ENCODE assay signal across 19 cellular contexts in genomic region chr9:126756876-126757415, GRCh38. TPM values are rescaled to one million over a fixed set of nuclear protein-coding genes. Genes with fewer than 3 reads are reported as not detected.
DNase-seq lines count a peak whose midpoint lies in the region; ATAC-seq and TF ChIP-seq lines count a peak whose summit lies in the region.
"Had no signal": no experiment of that assay in that cellular context is flagged by ENCODE, and none has a peak within 500 bp of the region (broad histone marks: within the 10 kb centered on the region; RNA-seq: fewer than 3 reads in every experiment).

No MANE protein-coding gene starts in this region.

- peaks cover 8% of the 10 kb centered on the region; the same call in 1 of the 2 replicates for H3K4me1 ChIP-seq in HEK293 (ENCODE audit: control insufficient read depth, insufficient read depth, low read length)
- H3K4me1 ChIP-seq: colonic mucosa, psoas muscle had no signal

- peak; percentile 95 for DNase-seq in COR-L47 (lab: John Stamatoyannopoulos, UW)
- DNase-seq in NCI-H2081 treated with DMSO at 0.1 percent for 48 hours (lab: John Stamatoyannopoulos, UW), result peak; percentile 61
- DNase-seq in SHP77 (lab: John Stamatoyannopoulos, UW), result peak; percentile 49 to 75
- DNase-seq in activated T-cell treated with anti-CD3 and anti-CD28 coated beads for 4 hours, result no peak
- DNase-seq in activated CD4-positive, alpha-beta memory T cell treated with anti-CD3 and anti-CD28 coated beads for 36 hours, result no peak
- no peak for DNase-seq in GM13976 (ENCODE audit: low spot score)
- DNase-seq: activated CD4-positive, alpha-beta T cell treated with anti-CD3 and anti-CD28 coated beads, Interleukin-2, amount 50 U/mL, for 48 hours; activated T-cell treated with anti-CD3 and anti-CD28 coated beads, Interleukin-2, amount 50 U/mL, for 4 hours; colonic mucosa; kidney; mesendoderm; NCI-H510A; psoas muscle had no signal

- no peak overlapping the region for H3K4me3 ChIP-seq in HEK293 (ENCODE audit: low read depth, low read length)
- H3K4me3 ChIP-seq: colonic mucosa, hepatocyte, psoas muscle had no signal

- no peaks in the 10 kb centered on the region for H3K9me3 ChIP-seq in HEK293 (ENCODE audit: control insufficient read depth, insufficient read depth, low read depth, low read length)
- H3K9me3 ChIP-seq: colonic mucosa, psoas muscle had no signal

- H3K4me1 Mint-ChIP-seq in activated CD4-positive, alpha-beta memory T cell treated with anti-CD3 and anti-CD28 coated beads for 36 hours (ENCODE audit: low read depth), result no peaks in the 10 kb centered on the region
- H3K4me1 Mint-ChIP-seq: stimulated activated effector memory CD8-positive, alpha-beta T cell treated with anti-CD3 and anti-CD28 coated beads, Interleukin-12 subunit alpha, Interleukin-12 subunit beta, amount 100 ng/mL, for 72 hours had no signal

- H3K27me3 Mint-ChIP-seq in activated CD4-positive, alpha-beta memory T cell treated with anti-CD3 and anti-CD28 coated beads for 36 hours, result peaks cover 2% of the 10 kb centered on the region

- TF ChIP-seq CTCF in HEK293 (tag by site-specific recombination; IDR thresholded peaks at IDR 0.05) (no peak), GM13976 (IDR thresholded peaks at IDR 0.05; ENCODE audit: borderline replicate concordance, control extremely low read depth, extremely low read depth, insufficient read depth, missing control alignments) (no peak)

- in situ Hi-C loops in GM13976 (cut with MboI; ENCODE audit: low sequenced_read_pairs, unreplicated experiment), result no loop called here

- H3K36me3 Mint-ChIP-seq in activated CD4-positive, alpha-beta memory T cell treated with anti-CD3 and anti-CD28 coated beads for 36 hours, result no peaks in the 10 kb centered on the region
- H3K36me3 Mint-ChIP-seq: activated naive CD8-positive, alpha-beta T cell; stimulated activated effector memory CD8-positive, alpha-beta T cell treated with anti-CD3 and anti-CD28 coated beads, Interleukin-12 subunit alpha, Interleukin-12 subunit beta, amount 100 ng/mL, for 72 hours; type B pancreatic cell had no signal

- no peak overlapping the region for H3K27ac ChIP-seq in HEK293 (ENCODE audit: extremely low read depth, low read depth, low read length)
- H3K27ac ChIP-seq: colonic mucosa, hepatocyte, psoas muscle had no signal

- ATAC-seq in GM18517 (IDR thresholded peaks at IDR 0.05; ENCODE audit: unreplicated experiment), result no peak
- ATAC-seq: activated T-cell treated with anti-CD3 and anti-CD28 coated beads, Interleukin-2, amount 50 U/mL, for 4 hours; psoas muscle; stimulated activated effector memory CD8-positive, alpha-beta T cell treated with anti-CD3 and anti-CD28 coated beads, Interleukin-12 subunit alpha, Interleukin-12 subunit beta, amount 100 ng/mL, for 72 hours had no signal

- no peaks in the 10 kb centered on the region for H3K36me3 ChIP-seq in HEK293 (ENCODE audit: control insufficient read depth in 2 of 2, insufficient read depth in 1 of 2, low read length in 2 of 2)
- H3K36me3 ChIP-seq: colonic mucosa had no signal

- intact Hi-C loops in activated CD4-positive, alpha-beta memory T cell treated with anti-CD3 and anti-CD28 coated beads for 36 hours (cut with micrococcal nuclease), result no loop called here

- no peaks in the 10 kb centered on the region for H3K9me3 Mint-ChIP-seq in activated CD4-positive, alpha-beta memory T cell treated with anti-CD3 and anti-CD28 coated beads for 36 hours
- H3K9me3 Mint-ChIP-seq: activated T-cell treated with anti-CD3 and anti-CD28 coated beads, Interleukin-2, amount 50 U/mL, for 4 hours; stimulated activated effector memory CD8-positive, alpha-beta T cell treated with anti-CD3 and anti-CD28 coated beads, Interleukin-12 subunit alpha, Interleukin-12 subunit beta, amount 100 ng/mL, for 72 hours; type B pancreatic cell had no signal

- H3K27ac Mint-ChIP-seq in activated CD4-positive, alpha-beta memory T cell treated with anti-CD3 and anti-CD28 coated beads for 36 hours, result no peak overlapping the region
- H3K27ac Mint-ChIP-seq: activated naive CD8-positive, alpha-beta T cell; stimulated activated effector memory CD8-positive, alpha-beta T cell treated with anti-CD3 and anti-CD28 coated beads, Interleukin-12 subunit alpha, Interleukin-12 subunit beta, amount 100 ng/mL, for 72 hours; type B pancreatic cell had no signal

- H3K4me3 Mint-ChIP-seq in activated CD4-positive, alpha-beta memory T cell treated with anti-CD3 and anti-CD28 coated beads for 36 hours, result no peak overlapping the region
- H3K4me3 Mint-ChIP-seq: activated naive CD8-positive, alpha-beta T cell; activated T-cell treated with anti-CD3 and anti-CD28 coated beads, Interleukin-2, amount 50 U/mL, for 4 hours; stimulated activated effector memory CD8-positive, alpha-beta T cell treated with anti-CD3 and anti-CD28 coated beads, Interleukin-12 subunit alpha, Interleukin-12 subunit beta, amount 100 ng/mL, for 72 hours; type B pancreatic cell had no signal

- CTCF ChIA-PET in HEK293 (lab: Yijun Ruan, JAX), result interaction anchor here (0.5 to 1.4 kb wide), 2 partner anchors 54 to 139 kb away, joined by 5 to 6 read pairs; no protein-coding TSS in a partner anchor
- CTCF ChIA-PET in activated CD4-positive, alpha-beta memory T cell treated with anti-CD3 and anti-CD28 coated beads for 36 hours (lab: Charles Lee), result interaction anchor here (0.7 to 1.1 kb wide), 2 partner anchors 52 to 54 kb away, joined by 3 to 4 read pairs; no protein-coding TSS in a partner anchor

- POLR2A ChIA-PET in HEK293 (lab: Yijun Ruan, JAX), result interaction anchor here (0.9 kb wide), 1 partner anchor 143 kb away, joined by 3 read pairs; the partner anchor contains the start of gene LMX1B
- POLR2A ChIA-PET in activated CD4-positive, alpha-beta memory T cell treated with anti-CD3 and anti-CD28 coated beads for 36 hours (lab: Charles Lee), result no interaction called here

TF ChIP-seq in HEK293, 187 proteins besides CTCF, POLR2A, EP300 and RAD21:
- TF ChIP-seq ZSCAN4 (tag by site-specific recombination; IDR thresholded peaks at IDR 0.05) (no peak), ZNF791 (tag by site-specific recombination; IDR thresholded peaks at IDR 0.05) (no peak), SCRT2 (tag by site-specific recombination; IDR thresholded peaks at IDR 0.05) (no peak), SP7 (tag by site-specific recombination; IDR thresholded peaks at IDR 0.05) (no peak), ZNF629 (tag by site-specific recombination; IDR thresholded peaks at IDR 0.05) (0 out of 2 replicates have a peak, but pooled peaks have one; percentile 35), PRDM1 (tag by site-specific recombination; IDR thresholded peaks at IDR 0.05) (no peak), ZNF174 (tag by site-specific recombination; IDR thresholded peaks at IDR 0.05) (no peak), ZNF18 (tag by site-specific recombination; IDR thresholded peaks at IDR 0.05) (no peak), ZNF266 (tag by site-specific recombination; IDR thresholded peaks at IDR 0.05; ENCODE audit: low read depth) (no peak), ZBTB21 (tag by site-specific recombination; IDR thresholded peaks at IDR 0.05) (peak; percentile 42; the same call in 1 of the 2 replicates), SETDB1 (IDR thresholded peaks at IDR 0.05; ENCODE audit: insufficient read length, low read length) (no peak), TRIM28 (IDR thresholded peaks at IDR 0.05; ENCODE audit: borderline replicate concordance, low read length) (no peak)
- TF ChIP-seq, protein P1, sequence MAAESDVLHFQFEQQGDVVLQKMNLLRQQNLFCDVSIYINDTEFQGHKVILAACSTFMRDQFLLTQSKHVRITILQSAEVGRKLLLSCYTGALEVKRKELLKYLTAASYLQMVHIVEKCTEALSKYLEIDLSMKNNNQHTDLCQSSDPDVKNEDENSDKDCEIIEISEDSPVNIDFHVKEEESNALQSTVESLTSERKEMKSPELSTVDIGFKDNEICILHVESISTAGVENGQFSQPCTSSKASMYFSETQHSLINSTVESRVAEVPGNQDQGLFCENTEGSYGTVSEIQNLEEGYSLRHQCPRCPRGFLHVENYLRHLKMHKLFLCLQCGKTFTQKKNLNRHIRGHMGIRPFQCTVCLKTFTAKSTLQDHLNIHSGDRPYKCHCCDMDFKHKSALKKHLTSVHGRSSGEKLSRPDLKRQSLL (tag by site-specific recombination; IDR thresholded peaks at IDR 0.05), result peak; percentile 65; the same call in 1 of the 2 replicates

RNA-seq across cellular contexts. Expression of gene ZBTB43, which starts 47.9 kb away (rescaled TPM):
- 10 to 100 TPM; 20.5 to 28.4 TPM for total RNA-seq in activated CD4-positive, alpha-beta memory T cell treated with anti-CD3 and anti-CD28 coated beads for 36 hours

Comparison
In these comparisons a context has a peak if more than half of its experiments do, and no peak if none do; other contexts are left out.
1. DNase-seq: peak in COR-L47 (single experiment), NCI-H2081 treated with DMSO at 0.1 percent for 48 hours (single experiment) and SHP77 (2 of 2); none in activated T-cell treated with anti-CD3 and anti-CD28 coated beads for 4 hours (single experiment), activated CD4-positive, alpha-beta memory T cell treated with anti-CD3 and anti-CD28 coated beads for 36 hours (single experiment) and GM13976 (single experiment).